6 cellular contexts compared by ENCODE assay signal in genomic region chr10:32213880-32214279, GRCh38.
DNase-seq lines count a peak whose midpoint lies in the region; ATAC-seq and TF ChIP-seq lines count a peak whose summit lies in the region.
"Not testable (repeated sequence)": the region's sequence is repeated elsewhere in the genome, so short reads cannot be mapped to it uniquely, and the experiment has no call there.

No MANE protein-coding gene starts in this region.

- not testable (repeated sequence) for H3K79me2 ChIP-seq in GM23338 (replicated peaks; ENCODE audit: insufficient read depth)

- not testable (repeated sequence) for DNase-seq in GM23338 (ENCODE audit: low spot score)
- peak; percentile 13 for DNase-seq in NCI-H146 (lab: John Stamatoyannopoulos, UW)
- DNase-seq in amniotic epithelial cell (ENCODE audit: low read depth) = peak; percentile 30
- peak; percentile 27 for DNase-seq in choroid plexus epithelial cell (ENCODE audit: low read depth)
- peak; percentile 23 for DNase-seq in fibroblast of villous mesenchyme (ENCODE audit: low read depth)
- peak; percentile 10 for DNase-seq in nephron progenitor cell

- H3K4me3 Mint-ChIP-seq in GM23338, nephron progenitor cell: not testable (repeated sequence)

- peaks cover 12% of the 10 kb centered on the region for H3K9me3 Mint-ChIP-seq in GM23338
- not testable (repeated sequence) for H3K9me3 Mint-ChIP-seq in nephron progenitor cell

- not testable (repeated sequence) for H3K27me3 Mint-ChIP-seq in GM23338 (ENCODE audit: insufficient read depth, low read depth, poor library complexity); nephron progenitor cell (ENCODE audit: low read depth, poor library complexity)

- H3F3A ChIP-seq in GM23338 (replicated peaks; ENCODE audit: low read depth) = not testable (repeated sequence)

- H3K4me1 ChIP-seq in GM23338 (ENCODE audit: insufficient read depth) = not testable (repeated sequence)

- not testable (repeated sequence) for H4K20me1 ChIP-seq in GM23338 (replicated peaks; ENCODE audit: insufficient read depth)

- H3K36me3 ChIP-seq in GM23338 (ENCODE audit: insufficient read depth) = not testable (repeated sequence)

- H3K9me2 ChIP-seq in GM23338 (ENCODE audit: insufficient read depth) = not testable (repeated sequence)

- not testable (repeated sequence) for ATAC-seq in GM23338

- H3K4me1 Mint-ChIP-seq in GM23338 = peaks cover 14% of the 10 kb centered on the region
- H3K4me1 Mint-ChIP-seq in nephron progenitor cell = not testable (repeated sequence)

- peak overlapping the region; percentile 79; the same call in 1 of the 2 replicates for H2AFZ ChIP-seq in GM23338

- H3K4me2 ChIP-seq in GM23338 = not testable (repeated sequence)

- not testable (repeated sequence) for TF ChIP-seq CTCF in GM23338 (conservative IDR thresholded peaks at IDR 0.05; ENCODE audit: low read depth in 2 of 2); choroid plexus epithelial cell (conservative IDR thresholded peaks at IDR 0.05; ENCODE audit: low read depth, low read length); fibroblast of villous mesenchyme (IDR thresholded peaks at IDR 0.05; ENCODE audit: insufficient read depth, low read depth, low read length); nephron progenitor cell (IDR thresholded peaks at IDR 0.05)

- H3K27ac Mint-ChIP-seq in GM23338 = not testable (repeated sequence)
- peak overlapping the region; percentile 32 for H3K27ac Mint-ChIP-seq in nephron progenitor cell

- not testable (repeated sequence) for H3K27ac ChIP-seq in GM23338 (ENCODE audit: low read depth)

- H3K4me3 ChIP-seq in GM23338; choroid plexus epithelial cell (ENCODE audit: low read depth, low read length); fibroblast of villous mesenchyme (ENCODE audit: low read depth, low read length): not testable (repeated sequence)

- not testable (repeated sequence) for H3K36me3 Mint-ChIP-seq in GM23338 (ENCODE audit: low read depth); nephron progenitor cell (ENCODE audit: low read depth)

- H3K27me3 ChIP-seq in GM23338 (ENCODE audit: insufficient read depth) = not testable (repeated sequence)
